Comparison of ENCODE assay signal across 10 cellular contexts in the genomic region with DNA sequence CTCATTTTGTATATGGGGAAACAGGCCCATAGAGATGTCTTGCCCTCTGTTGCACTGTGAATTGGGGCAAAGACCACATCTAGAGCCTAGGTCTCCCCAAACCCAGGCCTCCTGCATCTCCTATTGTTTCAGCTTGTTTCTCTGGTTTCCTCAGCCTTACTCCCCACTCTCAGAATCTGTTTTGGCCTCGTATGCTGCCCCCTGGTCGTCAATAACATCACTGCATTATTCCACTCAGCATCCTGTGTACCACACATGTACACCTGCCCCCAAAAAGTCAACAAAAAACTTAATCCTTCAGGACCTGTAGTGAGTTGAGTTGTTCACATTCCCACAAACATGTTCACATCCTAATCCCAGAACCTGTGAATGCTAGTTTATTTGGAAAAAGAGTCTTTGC.
DNase-seq lines count a peak whose midpoint lies in the region; ATAC-seq, FAIRE-seq and TF ChIP-seq lines count a peak whose summit lies in the region.
"Had no signal": no experiment of that assay in that cellular context is flagged by ENCODE, and none has a peak within 500 bp of the region (broad histone marks: within the 10 kb centered on the region; RNA-seq: fewer than 3 reads in every experiment).

No MANE protein-coding gene starts in this region.

- CTCF ChIA-PET in AG04449 (lab: Yijun Ruan, JAX) = interaction anchor here (0.9 to 5.2 kb wide), 5 partner anchors 9 to 459 kb away, joined by 3 to 59 read pairs (median 3); no protein-coding TSS in a partner anchor

- DNase-seq in AG04449 (ENCODE audit: low read depth, low spot score) (no peak), GM19239 (ENCODE audit: insufficient read length, low spot score) (peak; percentile 7), RWPE2 (ENCODE audit: low spot score) (no peak), inferior parietal cortex (ENCODE audit: extremely low spot score) (peak; percentile 64), RCC 7860 (ENCODE audit: low spot score) (no peak)
- DNase-seq: activated CD4-positive, alpha-beta T cell treated with anti-CD3 and anti-CD28 coated beads, Interleukin-2, amount 10 ng/mL, durations not matched to agents 7 days and 5 days had no signal

- no peaks in the 10 kb centered on the region for H3K36me3 ChIP-seq in RWPE2 (ENCODE audit: low read depth)

- H3K9me3 ChIP-seq in RWPE2 (ENCODE audit: severe bottlenecking) = no peaks in the 10 kb centered on the region

- no peak for FAIRE-seq in GM19239 (lab: Jason Lieb, UNC)
- FAIRE-seq in RCC 7860 (lab: Jason Lieb, UNC) = no peak
- FAIRE-seq: GM18507 had no signal

- no peak overlapping the region for H3K27ac ChIP-seq in RWPE2 (ENCODE audit: poor library complexity, severe bottlenecking)

- POLR2A ChIA-PET in AG04449 (lab: Yijun Ruan, JAX) = no interaction called here

- H3K4me1 ChIP-seq in RWPE2 (ENCODE audit: insufficient read depth, poor library complexity, severe bottlenecking) = no peaks in the 10 kb centered on the region

- no peak overlapping the region for H3K4me3 ChIP-seq in AG04449 (ENCODE audit: low read depth, low read length)
- H3K4me3 ChIP-seq in RWPE2 (ENCODE audit: severe bottlenecking) = no peak overlapping the region

- ATAC-seq in RWPE2 (ENCODE audit: low read depth) (peak; percentile 79; the same call in 1 of the 3 replicates), HG02973 (IDR thresholded peaks at IDR 0.05; ENCODE audit: unreplicated experiment) (no peak), GM18870 (IDR thresholded peaks at IDR 0.05; ENCODE audit: unreplicated experiment) (no peak), GM21367 (IDR thresholded peaks at IDR 0.05; ENCODE audit: unreplicated experiment) (no peak)

- TF ChIP-seq CTCF in AG04449 (IDR thresholded peaks at IDR 0.05; ENCODE audit: insufficient read depth, low read length, missing control alignments) (peak; percentile 49), RWPE2 (IDR thresholded peaks at IDR 0.05; ENCODE audit: poor library complexity, severe bottlenecking) (peak; percentile 56)

- peaks cover 6% of the 10 kb centered on the region for H3K27me3 ChIP-seq in RWPE2 (ENCODE audit: insufficient read depth, poor library complexity, severe bottlenecking)

Comparison
In these comparisons a context has a peak if more than half of its experiments do, and no peak if none do; other contexts are left out.
1. DNase-seq: peak in GM19239 (single experiment) and inferior parietal cortex (single experiment); none in AG04449 (single experiment), RWPE2 (single experiment) and RCC 7860 (single experiment).